ENCODE assay signal across 20 cellular contexts in genomic region chr5:82517544-82517943, GRCh38.
DNase-seq lines count a peak whose midpoint lies in the region; ATAC-seq, FAIRE-seq and TF ChIP-seq lines count a peak whose summit lies in the region.
"Had no signal": no experiment of that assay in that cellular context is flagged by ENCODE, and none has a peak within 500 bp of the region (broad histone marks: within the 10 kb centered on the region; RNA-seq: fewer than 3 reads in every experiment).

No MANE protein-coding gene starts in this region.

- no peaks in the 10 kb centered on the region for H3K79me2 ChIP-seq in HepG2 (ENCODE audit: insufficient read depth, low read length)

- peaks cover 17% of the 10 kb centered on the region for H3K4me1 ChIP-seq in HepG2 (ENCODE audit: insufficient read depth, low read length)
- H3K4me1 ChIP-seq in right lobe of liver, result no peaks in the 10 kb centered on the region
- H3K4me1 ChIP-seq in pancreas, result no peaks in the 10 kb centered on the region
- H3K4me1 ChIP-seq: BLaER1 had no signal

- H3K4me3 ChIP-seq in HepG2 (replicated peaks in 1 of 3; ENCODE audit: insufficient read depth in 1 of 3, low read depth in 2 of 3, low read length in 3 of 3), result no peak overlapping the region
- no peak overlapping the region for H3K4me3 ChIP-seq in right lobe of liver
- H3K4me3 ChIP-seq in pancreas, result no peak overlapping the region
- H3K4me3 ChIP-seq: BLaER1 had no signal

- TF ChIP-seq CTCF in HepG2 (CRISPR knock-in tag; IDR thresholded peaks at IDR 0.05) (no peak), right lobe of liver (IDR thresholded peaks at IDR 0.05) (no peak), pancreas (IDR thresholded peaks at IDR 0.05) (no peak)

- in situ Hi-C loops in HepG2 (cut with HindIII; ENCODE audit: extremely low pct_ligation_motif_present, low pct_unique_long_range_greater_than_20kb), result no loop called here

- H3K36me3 ChIP-seq in HepG2 (replicated peaks in 1 of 2; ENCODE audit: control insufficient read depth in 1 of 2, insufficient read depth in 2 of 2, low read length in 2 of 2), result no peaks in the 10 kb centered on the region
- H3K36me3 ChIP-seq in right lobe of liver, result no peaks in the 10 kb centered on the region
- no peaks in the 10 kb centered on the region for H3K36me3 ChIP-seq in pancreas
- H3K36me3 ChIP-seq: BE2C, BLaER1 had no signal

- no peak for TF ChIP-seq RAD21 in HepG2 (CRISPR knock-in tag; IDR thresholded peaks at IDR 0.05)

- H3K9ac ChIP-seq in HepG2 (ENCODE audit: insufficient read depth, low read depth, low read length), result no peak overlapping the region
- H3K9ac ChIP-seq: BLaER1 had no signal

- H4K20me1 ChIP-seq in HepG2 (ENCODE audit: insufficient read depth, low read length), result no peaks in the 10 kb centered on the region
- H4K20me1 ChIP-seq: BLaER1 had no signal

- DNase-seq in left kidney (ENCODE audit: low read depth, low spot score) (peak; percentile 82), HepG2 (ENCODE audit: low spot score) (peak; percentile 4), right lobe of liver (no peak), pancreas (no peak), posterior vena cava (ENCODE audit: low spot score) (no peak)
- DNase-seq in stimulated activated naive CD8-positive, alpha-beta T cell treated with anti-CD3 and anti-CD28 coated beads, Interleukin-15, Interleukin-2, amounts not matched to agents 100 U/mL and 50 U/mL, for 24 hours, result no peak
- DNase-seq: 8988T; ACHN; BE2C; C1 segment of cervical spinal cord; CD4-positive, alpha-beta memory T cell; CD4-positive, CD25-positive, alpha-beta regulatory T cell; CD8-positive, alpha-beta memory T cell; COR-L47; DMS79 treated with DMSO at 0.1 percent for 48 hours; GF-D8 had no signal

- H3K4me2 ChIP-seq in HepG2 (ENCODE audit: low read depth, low read length), result no peak overlapping the region
- H3K4me2 ChIP-seq: BLaER1 had no signal

- no peak overlapping the region for H3K27ac ChIP-seq in HepG2 (ENCODE audit: extremely low read length, insufficient read depth, low read length)
- no peak overlapping the region for H3K27ac ChIP-seq in right lobe of liver
- no peak overlapping the region for H3K27ac ChIP-seq in pancreas
- H3K27ac ChIP-seq: BLaER1 had no signal

- H3K9me3 ChIP-seq in HepG2 (ENCODE audit: low read length) (no peaks in the 10 kb centered on the region), right lobe of liver (no peaks in the 10 kb centered on the region), pancreas (no peaks in the 10 kb centered on the region)
- H3K9me3 ChIP-seq: BE2C, BLaER1 had no signal

- POLR2A ChIA-PET in HepG2 (lab: Yijun Ruan, JAX), result no interaction called here

- 33% methylated on average over 4 of the region's 4 CpGs for WGBS in HepG2 (ENCODE audit: low lambda C conversion rate)
- 42% methylated on average over 4 of the region's 4 CpGs for WGBS in right lobe of liver (ENCODE audit: insufficient coverage, low coverage, low lambda C conversion rate, missing lambda C conversion rate)
- WGBS in pancreas, 2 donors, result 70 to 75% methylated on average over 4 of the region's 4 CpGs

- no peaks in the 10 kb centered on the region for H3K27me3 ChIP-seq in HepG2 (ENCODE audit: control insufficient read depth in 1 of 2, insufficient read depth in 2 of 2, low read length in 2 of 2)
- no peaks in the 10 kb centered on the region for H3K27me3 ChIP-seq in right lobe of liver
- H3K27me3 ChIP-seq in pancreas, result no peaks in the 10 kb centered on the region
- H3K27me3 ChIP-seq: BE2C, BLaER1 had no signal

- intact Hi-C loops in HepG2 (cut with micrococcal nuclease; ENCODE audit: unreplicated experiment), result no loop called here
- intact Hi-C loops in right lobe of liver (cut with DNase I), result no loop called here
- intact Hi-C loops in pancreas (cut with DNase I), result no loop called here
- intact Hi-C loops in posterior vena cava (cut with DNase I), result no loop called here

- TF ChIP-seq POLR2A in HepG2 (IDR thresholded peaks at IDR 0.05; ENCODE audit: insufficient read depth in 1 of 2, low read depth in 2 of 2, low read length in 2 of 2) (no peak), right lobe of liver (IDR thresholded peaks at IDR 0.05) (no peak)

- CTCF ChIA-PET in HepG2 (lab: Yijun Ruan, JAX; ENCODE audit: low intra/inter-chr PET ratio, low total read pairs), result no interaction called here

- no peak for TF ChIP-seq EP300 in HepG2 (IDR thresholded peaks at IDR 0.05; ENCODE audit: low read depth in 2 of 2, low read length in 2 of 2)
- TF ChIP-seq EP300 in HepG2 (CRISPR knock-in tag; IDR thresholded peaks at IDR 0.05; ENCODE audit: borderline replicate concordance), result no peak

- no peak overlapping the region for H2AFZ ChIP-seq in HepG2 (ENCODE audit: low read length)

- FAIRE-seq in HepG2 (lab: Jason Lieb, UNC) (no peak), pancreas (lab: Jason Lieb, UNC) (no peak)
- FAIRE-seq: A204.1, G401.6, GM12891 had no signal

- no TSS peak for BruUV-seq in HepG2 (replicated peaks; lab: Mats Ljungman, UMichigan)

- no peak for ATAC-seq in HepG2
- ATAC-seq in right lobe of liver, result peak; percentile 29 to 59 (median 44)
- no peak for ATAC-seq in pancreas
- no peak for ATAC-seq in stimulated activated naive CD8-positive, alpha-beta T cell treated with anti-CD3 and anti-CD28 coated beads, Interleukin-15, Interleukin-2, amounts not matched to agents 100 U/mL and 50 U/mL, for 24 hours

TF ChIP-seq in HepG2, 621 proteins besides CTCF, POLR2A, EP300 and RAD21:
- TF ChIP-seq ZNF18 (CRISPR knock-in tag; IDR thresholded peaks at IDR 0.05; ENCODE audit: insufficient replicate concordance) (no peak), CERS6 (CRISPR knock-in tag; IDR thresholded peaks at IDR 0.05) (no peak), ZNF180 (CRISPR knock-in tag; IDR thresholded peaks at IDR 0.05; ENCODE audit: borderline replicate concordance, low read depth) (no peak), ZNF382 (CRISPR knock-in tag; IDR thresholded peaks at IDR 0.05; ENCODE audit: borderline replicate concordance) (no peak), ZNF138 (CRISPR knock-in tag; IDR thresholded peaks at IDR 0.05; ENCODE audit: low read depth) (no peak)
TF ChIP-seq in HepG2: peak in this region for 0.

Comparison
In these comparisons a context has a peak if more than half of its experiments do, and no peak if none do; other contexts are left out.
1. DNase-seq: peak in left kidney (single experiment) and HepG2 (single experiment); none in right lobe of liver (0 of 3), pancreas (0 of 6), stimulated activated naive CD8-positive, alpha-beta T cell treated with anti-CD3 and anti-CD28 coated beads, Interleukin-15, Interleukin-2, amounts not matched to agents 100 U/mL and 50 U/mL, for 24 hours (single experiment) and posterior vena cava (single experiment).
2. ATAC-seq: peak in right lobe of liver (4 of 4); none in HepG2 (single experiment), pancreas (0 of 4) and stimulated activated naive CD8-positive, alpha-beta T cell treated with anti-CD3 and anti-CD28 coated beads, Interleukin-15, Interleukin-2, amounts not matched to agents 100 U/mL and 50 U/mL, for 24 hours (single experiment).